ENCODE assay signal across 1 cellular context in the genomic region with DNA sequence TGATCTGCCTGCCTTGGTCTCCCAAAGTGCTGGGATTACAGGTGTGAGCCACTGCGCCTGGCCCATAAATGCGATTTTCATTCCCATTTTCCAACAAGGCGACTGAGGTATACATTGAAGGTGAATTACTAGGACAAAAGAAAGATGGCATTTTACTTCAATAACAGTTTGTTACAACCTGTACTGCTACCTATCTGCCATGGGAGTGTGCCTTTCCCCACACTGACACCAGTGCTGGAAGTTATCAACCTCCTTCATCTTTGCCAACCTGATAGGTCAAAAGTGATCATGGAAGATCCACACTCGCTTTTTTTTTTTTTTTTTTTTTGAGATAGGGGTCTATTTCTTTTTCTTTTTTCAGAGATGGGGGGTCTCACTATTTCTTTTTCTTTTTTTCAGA.
TF ChIP-seq lines count a peak whose summit lies in the region.

No MANE protein-coding gene starts in this region.

TF ChIP-seq in GM23338, 12 proteins besides CTCF, POLR2A, EP300 and RAD21 (continued from another document):
- TF ChIP-seq, protein P1, sequence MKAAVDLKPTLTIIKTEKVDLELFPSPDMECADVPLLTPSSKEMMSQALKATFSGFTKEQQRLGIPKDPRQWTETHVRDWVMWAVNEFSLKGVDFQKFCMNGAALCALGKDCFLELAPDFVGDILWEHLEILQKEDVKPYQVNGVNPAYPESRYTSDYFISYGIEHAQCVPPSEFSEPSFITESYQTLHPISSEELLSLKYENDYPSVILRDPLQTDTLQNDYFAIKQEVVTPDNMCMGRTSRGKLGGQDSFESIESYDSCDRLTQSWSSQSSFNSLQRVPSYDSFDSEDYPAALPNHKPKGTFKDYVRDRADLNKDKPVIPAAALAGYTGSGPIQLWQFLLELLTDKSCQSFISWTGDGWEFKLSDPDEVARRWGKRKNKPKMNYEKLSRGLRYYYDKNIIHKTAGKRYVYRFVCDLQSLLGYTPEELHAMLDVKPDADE (IDR thresholded peaks at IDR 0.05) = no peak
- TF ChIP-seq EZH2 (IDR thresholded peaks at IDR 0.05; ENCODE audit: low read depth, unreplicated experiment) (no peak), JUNB (IDR thresholded peaks at IDR 0.05; ENCODE audit: unreplicated experiment) (no peak), CREB1 (CRISPR knock-in tag; IDR thresholded peaks at IDR 0.05; ENCODE audit: low read depth) (no peak)
